1 cellular context compared by ENCODE assay signal in genomic region chr19:37929512-37929911, GRCh38.
TF ChIP-seq lines count a peak whose summit lies in the region.

No MANE protein-coding gene starts in this region.

TF ChIP-seq in HCT116, 20 proteins besides CTCF, POLR2A, EP300 and RAD21:
- TF ChIP-seq YY1 (IDR thresholded peaks at IDR 0.05; ENCODE audit: extremely low read depth, insufficient replicate concordance, low read depth, low read length): no peak
- TF ChIP-seq SIN3A (IDR thresholded peaks at IDR 0.05; ENCODE audit: low read depth): no peak
- no peak for TF ChIP-seq ZBTB33 (IDR thresholded peaks at IDR 0.05; ENCODE audit: extremely low read depth, insufficient replicate concordance, low read length)
- no peak for TF ChIP-seq CEBPB (IDR thresholded peaks at IDR 0.05; ENCODE audit: low read depth)
- no peak for TF ChIP-seq EZH2 (IDR thresholded peaks at IDR 0.05)
- no peak for TF ChIP-seq MAX (IDR thresholded peaks at IDR 0.05)
- no peak for TF ChIP-seq EGR1 (IDR thresholded peaks at IDR 0.05; ENCODE audit: low read depth)
- TF ChIP-seq SRF (IDR thresholded peaks at IDR 0.05; ENCODE audit: low read depth): no peak
- TF ChIP-seq CBX3 (IDR thresholded peaks at IDR 0.05; ENCODE audit: low read depth): no peak
- TF ChIP-seq ZNF274 (IDR thresholded peaks at IDR 0.05; ENCODE audit: low read depth, low read length): no peak
- TF ChIP-seq POLR2AphosphoS5 (IDR thresholded peaks at IDR 0.05; ENCODE audit: low read depth, low read length): no peak
- no peak for TF ChIP-seq REST (IDR thresholded peaks at IDR 0.05; ENCODE audit: low read depth)
- no peak for TF ChIP-seq FOSL1 (IDR thresholded peaks at IDR 0.05; ENCODE audit: low read depth)
- no peak for TF ChIP-seq JUND (IDR thresholded peaks at IDR 0.05)
- no peak for TF ChIP-seq SP1 (IDR thresholded peaks at IDR 0.05; ENCODE audit: low read depth)
- TF ChIP-seq ZFX (IDR thresholded peaks at IDR 0.05): no peak
- no peak for TF ChIP-seq TCF7L2 (IDR thresholded peaks at IDR 0.05; ENCODE audit: borderline replicate concordance, extremely low read depth, insufficient read depth, insufficient read length)
- no peak for TF ChIP-seq ATF3 (IDR thresholded peaks at IDR 0.05)
- TF ChIP-seq ELF1 (IDR thresholded peaks at IDR 0.05; ENCODE audit: borderline replicate concordance, low read depth): no peak
- TF ChIP-seq EZH2phosphoT487 (IDR thresholded peaks at IDR 0.05; ENCODE audit: borderline replicate concordance): no peak
